ENCODE assay signal across 21 cellular contexts in the genomic region with DNA sequence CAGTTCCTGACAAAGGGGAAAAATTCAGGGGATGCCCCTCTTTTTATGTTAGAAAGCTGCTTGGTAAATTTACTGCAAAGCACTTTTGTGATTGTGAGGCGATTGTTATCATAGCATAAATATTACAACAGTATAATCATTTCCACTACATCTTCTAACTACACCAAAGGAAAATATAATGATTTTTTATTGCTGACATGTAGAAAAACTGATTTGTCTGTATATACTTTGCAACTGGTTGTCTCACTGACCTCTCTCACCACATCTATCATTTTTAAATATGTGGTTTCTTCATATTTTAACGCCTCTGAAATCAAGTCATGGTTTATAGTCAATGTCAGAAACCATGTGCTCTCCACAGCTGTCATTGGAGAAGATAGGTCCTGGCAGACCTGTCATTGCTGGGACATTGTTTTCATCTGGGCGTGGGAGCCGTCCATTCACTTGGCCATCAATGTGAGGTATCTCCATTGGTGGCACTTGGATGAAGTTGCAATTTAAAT.
"Had no signal": no experiment of that assay in that cellular context is flagged by ENCODE, and none has a peak within 500 bp of the region (broad histone marks: within the 10 kb centered on the region; RNA-seq: fewer than 3 reads in every experiment).

No MANE protein-coding gene starts in this region.

- H3K27ac Mint-ChIP-seq: naive thymus-derived CD8-positive, alpha-beta T cell; neural progenitor cell; stimulated activated effector memory CD8-positive, alpha-beta T cell treated with anti-CD3 and anti-CD28 coated beads, Interleukin-12 subunit alpha, Interleukin-12 subunit beta, amount 100 ng/mL, for 72 hours; stimulated activated naive CD8-positive, alpha-beta T cell treated with anti-CD3 and anti-CD28 coated beads, Interleukin-15, Interleukin-2, amounts not matched to agents 100 ng/mL and 50 ng/mL, for 24 hours had no signal

- FAIRE-seq: islet of Langerhans had no signal

- H3K9ac ChIP-seq: neural progenitor cell had no signal

- H3K27ac ChIP-seq: heart left ventricle, neural progenitor cell, ovary, right atrium auricular region, testis, tibial nerve, upper lobe of right lung, vagina had no signal

- H3K4me1 ChIP-seq: right atrium auricular region, testis, tibial nerve, upper lobe of right lung, vagina had no signal

- H3K9me3 ChIP-seq: ovary, right atrium auricular region, testis, tibial nerve, upper lobe of right lung, vagina had no signal

- H3K4me2 ChIP-seq: neural progenitor cell, smooth muscle cell had no signal

- DNase-seq: effector CD4-positive, alpha-beta T cell; heart left ventricle; hippocampal formation; kidney glomerular epithelial cell; mammary epithelial cell; naive thymus-derived CD8-positive, alpha-beta T cell; nucleus accumbens; ovary; stimulated activated CD4-positive, alpha-beta T cell treated with anti-CD3 and anti-CD28 coated beads, Interleukin-4, amount 100 ng/mL, for 1 hour; stimulated activated CD8-positive, alpha-beta memory T cell treated with anti-CD3 and anti-CD28 coated beads, Interleukin-4, amount 100 ng/mL, for 48 hours; testis; upper lobe of right lung had no signal

- H3K9me3 Mint-ChIP-seq: naive thymus-derived CD8-positive, alpha-beta T cell; stimulated activated effector memory CD8-positive, alpha-beta T cell treated with anti-CD3 and anti-CD28 coated beads, Interleukin-12 subunit alpha, Interleukin-12 subunit beta, amount 100 ng/mL, for 72 hours; stimulated activated naive CD8-positive, alpha-beta T cell treated with anti-CD3 and anti-CD28 coated beads, Interleukin-15, Interleukin-2, amounts not matched to agents 100 ng/mL and 50 ng/mL, for 24 hours had no signal

- H3K4me3 ChIP-seq: heart left ventricle, neural progenitor cell, ovary, right atrium auricular region, smooth muscle cell, testis, tibial nerve, upper lobe of right lung, vagina had no signal

- H3K36me3 ChIP-seq: heart left ventricle, neural progenitor cell, ovary, right atrium auricular region, tibial nerve, upper lobe of right lung, vagina had no signal

- H3K36me3 Mint-ChIP-seq: naive thymus-derived CD8-positive, alpha-beta T cell; neural progenitor cell; stimulated activated effector memory CD8-positive, alpha-beta T cell treated with anti-CD3 and anti-CD28 coated beads, Interleukin-12 subunit alpha, Interleukin-12 subunit beta, amount 100 ng/mL, for 72 hours had no signal

- H2AFZ ChIP-seq: neural progenitor cell had no signal

- H3K27me3 ChIP-seq: heart left ventricle, neural progenitor cell, ovary, right atrium auricular region, testis, tibial nerve, upper lobe of right lung, vagina had no signal

- ATAC-seq: esophagus mucosa; heart left ventricle; naive thymus-derived CD8-positive, alpha-beta T cell; stimulated activated effector memory CD8-positive, alpha-beta T cell treated with anti-CD3 and anti-CD28 coated beads, Interleukin-12 subunit alpha, Interleukin-12 subunit beta, amount 100 ng/mL, for 72 hours; upper lobe of right lung had no signal

- H3K4me3 Mint-ChIP-seq: naive thymus-derived CD8-positive, alpha-beta T cell; neural progenitor cell; stimulated activated effector memory CD8-positive, alpha-beta T cell treated with anti-CD3 and anti-CD28 coated beads, Interleukin-12 subunit alpha, Interleukin-12 subunit beta, amount 100 ng/mL, for 72 hours; stimulated activated naive CD8-positive, alpha-beta T cell treated with anti-CD3 and anti-CD28 coated beads, Interleukin-15, Interleukin-2, amounts not matched to agents 100 ng/mL and 50 ng/mL, for 24 hours had no signal

- H3K4me1 Mint-ChIP-seq: neural progenitor cell had no signal
